In the genomic region with DNA sequence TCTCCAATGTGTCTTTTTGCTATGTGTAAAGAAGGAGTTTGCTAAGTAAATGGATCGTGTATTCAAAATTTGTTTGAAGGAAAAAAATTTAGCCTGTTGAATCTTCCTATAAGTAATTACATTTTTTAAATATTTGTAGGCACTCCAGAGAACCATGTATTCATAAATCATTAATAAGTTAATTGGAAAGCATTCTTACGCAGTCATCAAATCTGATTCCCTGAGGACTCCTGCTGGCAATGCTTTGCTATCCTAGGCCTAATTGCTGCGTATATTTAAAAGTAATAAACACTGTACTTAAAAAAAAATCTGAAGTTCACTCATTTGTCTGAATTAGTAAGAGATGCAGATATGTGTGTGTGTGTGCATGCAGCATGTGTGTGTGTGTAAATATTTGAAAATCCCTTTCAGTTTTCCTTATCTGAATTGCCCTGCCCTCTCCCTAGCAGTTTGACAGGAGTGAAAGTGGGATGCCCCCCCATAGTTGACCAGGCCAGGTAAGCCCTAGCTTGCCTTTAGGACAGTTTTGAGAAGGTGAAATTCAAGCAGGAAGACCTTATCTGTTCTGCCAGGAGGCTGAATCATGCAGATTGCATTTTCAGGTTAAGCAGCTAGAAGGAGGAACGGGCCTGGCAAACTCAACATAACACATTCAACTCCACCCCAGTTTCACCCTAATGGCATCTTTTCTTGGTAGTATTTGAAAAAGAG, we compare ENCODE assay signal across 17 cellular contexts.
"Had no signal": no experiment of that assay in that cellular context is flagged by ENCODE, and none has a peak within 500 bp of the region (broad histone marks: within the 10 kb centered on the region; RNA-seq: fewer than 3 reads in every experiment).

No MANE protein-coding gene starts in this region.

- H3K4me1 ChIP-seq: suprapubic skin had no signal

- H3K36me3 ChIP-seq: brain microvascular endothelial cell, ovary, suprapubic skin, upper lobe of left lung had no signal

- H3K9me3 ChIP-seq: ovary, suprapubic skin, upper lobe of left lung had no signal

- H3K27ac ChIP-seq: brain microvascular endothelial cell, ovary, suprapubic skin had no signal

- FAIRE-seq: frontal cortex, kidney had no signal

- H3K4me3 ChIP-seq: ovary, suprapubic skin, upper lobe of left lung had no signal

- ATAC-seq: activated CD8-positive, alpha-beta memory T cell treated with anti-CD3 and anti-CD28 coated beads, Interleukin-2, amount 10 ng/mL, durations not matched to agents 7 days and 5 days; activated naive CD4-positive, alpha-beta T cell treated with anti-CD3 and anti-CD28 coated beads, Interleukin-2, amount 50 U/mL, for 72 hours; stimulated activated naive CD8-positive, alpha-beta T cell treated with anti-CD3 and anti-CD28 coated beads, Interleukin-15, Interleukin-2, amounts not matched to agents 100 U/mL and 50 U/mL, for 24 hours had no signal

- H3K27me3 ChIP-seq: brain microvascular endothelial cell, ovary, upper lobe of left lung had no signal

- DNase-seq: activated CD4-positive, alpha-beta T cell treated with anti-CD3 and anti-CD28 coated beads for 1 hour; activated CD4-positive, alpha-beta T cell treated with anti-CD3 and anti-CD28 coated beads, Interleukin-2, amount 50 U/mL, for 48 hours; activated CD8-positive, alpha-beta memory T cell treated with anti-CD3 and anti-CD28 coated beads, Interleukin-2, amount 10 ng/mL, durations not matched to agents 7 days and 5 days; activated effector memory CD4-positive, alpha-beta T cell treated with Interleukin-2 at 50 U/mL for 16 hours; activated T-cell treated with anti-CD3 and anti-CD28 coated beads, Interleukin-2, amount 50 U/mL, for 24 hours; amniotic stem cell; brain microvascular endothelial cell; dermis blood vessel endothelial cell; kidney; ovary; stimulated activated CD4-positive, alpha-beta T cell treated with anti-CD3 and anti-CD28 coated beads, Interleukin-4, amount 100 ng/mL, for 1 hour; stimulated activated CD8-positive, alpha-beta memory T cell treated with anti-CD3 and anti-CD28 coated beads, Interleukin-4, amount 100 ng/mL, for 48 hours; stimulated activated naive CD8-positive, alpha-beta T cell treated with anti-CD3 and anti-CD28 coated beads, Interleukin-15, Interleukin-2, amounts not matched to agents 100 U/mL and 50 U/mL, for 24 hours; upper lobe of left lung had no signal
